In genomic region chr6:137923866-137924616, GRCh38 we compare ENCODE assay signal across 26 cellular contexts. TPM values are rescaled to one million over a fixed set of nuclear protein-coding genes. Genes with fewer than 3 reads are reported as not detected.
A peak's percentile ranks its signal among the peaks of the same experiment; 100 is the strongest.
DNase-seq lines count a peak whose midpoint lies in the region; ATAC-seq, FAIRE-seq and TF ChIP-seq lines count a peak whose summit lies in the region.
"Had no signal": no experiment of that assay in that cellular context is flagged by ENCODE, and none has a peak within 500 bp of the region (broad histone marks: within the 10 kb centered on the region; RNA-seq: fewer than 3 reads in every experiment).

No MANE protein-coding gene starts in this region.

- no peaks in the 10 kb centered on the region for H3K9me1 ChIP-seq in K562 (ENCODE audit: control insufficient read depth, insufficient read depth, low read length)

- no peaks in the 10 kb centered on the region for H3K36me3 ChIP-seq in KOPT-K1 (ENCODE audit: insufficient read depth, low read length)
- no peaks in the 10 kb centered on the region for H3K36me3 ChIP-seq in K562 (ENCODE audit: control insufficient read depth, insufficient read depth, low read length)
- no peaks in the 10 kb centered on the region for H3K36me3 ChIP-seq in mucosa of descending colon (ENCODE audit: low read depth)
- H3K36me3 ChIP-seq: gastroesophageal sphincter, thyroid gland had no signal

- TF ChIP-seq EP300 in K562 (IDR thresholded peaks at IDR 0.05; ENCODE audit: low read length), result no peak

- peaks cover 7 to 54% of the 10 kb centered on the region in 2 experiments; a peak in 4 of 5 replicates for H3K4me1 ChIP-seq in K562 (replicated peaks in 1 of 2; ENCODE audit: control insufficient read depth in 2 of 2, insufficient read depth in 2 of 2, low read length in 2 of 2)
- H3K4me1 ChIP-seq in mucosa of descending colon (ENCODE audit: low read depth), result no peaks in the 10 kb centered on the region

- H3K27ac ChIP-seq in KOPT-K1 (ENCODE audit: low read depth, low read length, poor library complexity, severe bottlenecking) (peak overlapping the region; percentile 90), K562 (ENCODE audit: extremely low read depth, low read depth, low read length) (no peak overlapping the region)
- H3K27ac ChIP-seq: gastroesophageal sphincter, thyroid gland had no signal

- WGBS in K562 (ENCODE audit: insufficient coverage, low coverage, missing lambda C conversion rate), result 66% methylated on average over 4 of the region's 4 CpGs

- CTCF ChIA-PET in K562 (lab: Yijun Ruan, JAX; ENCODE audit: low intra/inter-chr PET ratio), result interaction anchor here (0.7 kb wide), 1 partner anchor 75 kb away, joined by 3 read pairs; no protein-coding TSS in a partner anchor

- DNase-seq in COLO829 (ENCODE audit: low spot score) (peak; percentile 59), K562 (ENCODE audit: extremely low read depth in 1 of 4, low spot score in 3 of 4) (no peak), mucosa of descending colon (no peak), left cardiac atrium (no peak), iPS-NIHi11 (ENCODE audit: low spot score) (no peak)
- DNase-seq: activated CD8-positive, alpha-beta T cell treated with anti-CD3 and anti-CD28 coated beads, Interleukin-2, amount 10 ng/mL, durations not matched to agents 7 days and 5 days; activated naive CD4-positive, alpha-beta T cell treated with Interleukin-2 at 50 U/mL for 16 hours; activated T-cell treated with anti-CD3 and anti-CD28 coated beads, Interleukin-2, amount 50 U/mL, for 1 hour; anterior cingulate cortex; caudate nucleus; CD8-positive, alpha-beta memory T cell; DMS79; HCEC 1CT; NCI-H1694; NCI-H748 treated with DMSO at 0.1 percent for 48 hours; OCI-M1; posterior cingulate gyrus; SHP77; stimulated activated CD4-positive, alpha-beta T cell treated with anti-CD3 and anti-CD28 coated beads, Interleukin-1b, Interleukin-23, amount 100 ng/mL, for 48 hours; stimulated activated naive CD4-positive, alpha-beta T cell treated with Interleukin-2 at 50 U/mL for 16 hours; thyroid gland had no signal

- BruUV-seq in K562 (replicated peaks; lab: Mats Ljungman, UMichigan), result no TSS peak

- H3K27me3 ChIP-seq in K562 (ENCODE audit: control insufficient read depth in 2 of 2, insufficient read depth in 2 of 2, low read length in 2 of 2), result no peaks in the 10 kb centered on the region
- H3K27me3 ChIP-seq: gastroesophageal sphincter, thyroid gland had no signal

- POLR2A ChIA-PET in K562 (lab: Yijun Ruan, JAX), result interaction anchor here (3.7 kb wide), 1 partner anchor 13 kb away, joined by 14 read pairs; no protein-coding TSS in a partner anchor

- FAIRE-seq in K562 (lab: Jason Lieb, UNC), result no peak

- no peaks in the 10 kb centered on the region for H3K9me3 ChIP-seq in KOPT-K1 (ENCODE audit: insufficient read depth, low read length, poor library complexity, severe bottlenecking)
- no peaks in the 10 kb centered on the region for H3K9me3 ChIP-seq in K562 (replicated peaks; ENCODE audit: control insufficient read depth, insufficient read depth, low read depth, low read length)
- no peaks in the 10 kb centered on the region for H3K9me3 ChIP-seq in mucosa of descending colon
- H3K9me3 ChIP-seq: gastroesophageal sphincter, thyroid gland had no signal

- H3K79me2 ChIP-seq in K562 (ENCODE audit: control insufficient read depth, insufficient read depth, low read length), result no peaks in the 10 kb centered on the region

- no peaks in the 10 kb centered on the region for H4K20me1 ChIP-seq in K562 (replicated peaks; ENCODE audit: control insufficient read depth, insufficient read depth, low read length)

- in situ Hi-C loops in K562 (cut with MboI), result no loop called here

- no peak overlapping the region for H3K9ac ChIP-seq in K562 (ENCODE audit: insufficient read depth in 1 of 2, low read depth in 2 of 2, low read length in 2 of 2)

- no peak for TF ChIP-seq POLR2A in K562 (conservative IDR thresholded peaks at IDR 0.05)

- intact Hi-C loops in K562 (cut with micrococcal nuclease), result no loop called here
- intact Hi-C loops in mucosa of descending colon (cut with DNase I, micrococcal nuclease), result no loop called here
- intact Hi-C loops in left cardiac atrium (cut with DNase I), result no loop called here

- ATAC-seq in K562 (no peak), mucosa of descending colon (peak; percentile 42), left cardiac atrium (no peak), GM19351 (IDR thresholded peaks at IDR 0.05; ENCODE audit: unreplicated experiment) (no peak)
- ATAC-seq: activated CD8-positive, alpha-beta T cell treated with anti-CD3 and anti-CD28 coated beads, Interleukin-2, amount 10 ng/mL, durations not matched to agents 7 days and 5 days; gastroesophageal sphincter; left lobe of liver; WTC11 had no signal

- TF ChIP-seq RAD21 in K562 (CRISPR knock-in tag; conservative IDR thresholded peaks at IDR 0.05 in 1 of 2, IDR thresholded peaks at IDR 0.05 in 1 of 2), result no peak

- H2AFZ ChIP-seq in K562 (ENCODE audit: low read depth, low read length), result no peak overlapping the region; the same call in 1 of the 2 replicates

- H3K4me2 ChIP-seq in K562 (ENCODE audit: insufficient read depth, low read length), result no peak overlapping the region

- H3K4me3 ChIP-seq in K562 (no peak overlapping the region), mucosa of descending colon (no peak overlapping the region)
- H3K4me3 ChIP-seq: gastroesophageal sphincter, thyroid gland had no signal

- no peak for TF ChIP-seq CTCF in K562 (IDR thresholded peaks at IDR 0.05 in 2 of 3, conservative IDR thresholded peaks at IDR 0.05 in 1 of 3; ENCODE audit: insufficient read depth in 2 of 3, low read depth in 1 of 3, low read length in 3 of 3)
- no peak for TF ChIP-seq CTCF in mucosa of descending colon (IDR thresholded peaks at IDR 0.05)

TF ChIP-seq in K562, 482 proteins besides CTCF, POLR2A, EP300 and RAD21 (continues in another document):
- TF ChIP-seq POLR2B (IDR thresholded peaks at IDR 0.05; ENCODE audit: low read depth, partially characterized antibody), result no peak
- TF ChIP-seq ETV6 (IDR thresholded peaks at IDR 0.05; ENCODE audit: borderline replicate concordance in 1 of 2, low read depth in 2 of 2, low read length in 1 of 2), result no peak
- no peak for TF ChIP-seq ETV6 (CRISPR knock-in tag; IDR thresholded peaks at IDR 0.05; ENCODE audit: borderline replicate concordance)
- TF ChIP-seq FOXK1 (CRISPR knock-in tag; IDR thresholded peaks at IDR 0.05; ENCODE audit: borderline replicate concordance), result no peak
- peak; percentile 50; the same call in 1 of the 2 replicates for TF ChIP-seq CEBPB (tag; IDR thresholded peaks at IDR 0.05)
- no peak for TF ChIP-seq NR2C1 (IDR thresholded peaks at IDR 0.05)
- TF ChIP-seq NR2C1 (tag; IDR thresholded peaks at IDR 0.05), result peak; percentile 56; the same call in 1 of the 2 replicates
- no peak for TF ChIP-seq ZBTB34 (CRISPR knock-in tag; IDR thresholded peaks at IDR 0.05)
- peak; percentile 67 for TF ChIP-seq MAFK (IDR thresholded peaks at IDR 0.05; ENCODE audit: low read length)
- TF ChIP-seq FOXK2 (conservative IDR thresholded peaks at IDR 0.05 in 1 of 2, IDR thresholded peaks at IDR 0.05 in 1 of 2; ENCODE audit: low read depth in 2 of 2), result no peak
- no peak for TF ChIP-seq KLF13 (tag; IDR thresholded peaks at IDR 0.05; ENCODE audit: borderline replicate concordance, low read depth)
- TF ChIP-seq MAFF (IDR thresholded peaks at IDR 0.05; ENCODE audit: low read length), result peak; percentile 56
- TF ChIP-seq KDM1A (IDR thresholded peaks at IDR 0.05), result peak in 1 of 2 experiments; percentile 21; a peak in 1 of 4 replicates
- TF ChIP-seq CEBPG (CRISPR knock-in tag; IDR thresholded peaks at IDR 0.05), result no peak
- TF ChIP-seq CEBPG (tag; conservative IDR thresholded peaks at IDR 0.05 in 1 of 2, IDR thresholded peaks at IDR 0.05 in 1 of 2), result peak; percentile 51 to 78; a peak in 3 of 4 replicates
- peak; percentile 86; the same call in 1 of the 2 replicates for TF ChIP-seq ZNF316 (IDR thresholded peaks at IDR 0.05)
- TF ChIP-seq SOX6 (IDR thresholded peaks at IDR 0.05), result peak; percentile 41; the same call in 1 of the 2 replicates
- no peak for TF ChIP-seq TRIM24 (IDR thresholded peaks at IDR 0.05)
- TF ChIP-seq MTA1 (IDR thresholded peaks at IDR 0.05; ENCODE audit: borderline replicate concordance), result no peak
- TF ChIP-seq C11orf30 (IDR thresholded peaks at IDR 0.05; ENCODE audit: low read depth), result peak; percentile 89
- no peak for TF ChIP-seq SRF (CRISPR knock-in tag; IDR thresholded peaks at IDR 0.05)

RNA-seq across cellular contexts. Expression of gene TNFAIP3, which starts 57.0 kb away (rescaled TPM):
- total RNA-seq in K562 (2011; cell fraction: chromatin; rRNA removed; ENCODE audit: low replicate concordance), result 14.3 and 18.6 TPM in 2 replicates
- total RNA-seq in K562 (2011; cell fraction: nucleolus; rRNA removed), result 8.0 and 9.1 TPM in 2 replicates
- 10.2 and 11.3 TPM in 2 replicates for total RNA-seq in K562 (2011; cell fraction: nucleoplasm; rRNA removed)
- total RNA-seq in K562 (2014; rRNA removed), result 5.9 and 6.2 TPM in 2 replicates
- total RNA-seq in K562 (2014; rRNA removed; fragmentation: Illumina TruSeq; extraction: Trizol), result 6.5 and 6.9 TPM in 2 replicates
- 4.6 TPM in 2 replicates for total RNA-seq in K562 (2015; rRNA removed; fragmentation: Illumina TruSeq; extraction: Trizol)
- 12.5 and 17.0 TPM in 2 replicates for total RNA-seq in K562 (2021)
- polyA plus RNA-seq in K562 (2011; rRNA removed), result 6.4 and 11.8 TPM in 2 replicates
- 2.5 and 5.0 TPM in 2 replicates for polyA plus RNA-seq in K562 (2011; cell fraction: cytosol; rRNA removed)
- 21.1 and 33.6 TPM in 2 replicates for polyA plus RNA-seq in K562 (2011; cell fraction: nucleus; rRNA removed)
- polyA plus RNA-seq in K562 (2012), result 5.7 and 26.6 TPM in 2 replicates
- polyA plus RNA-seq in K562 (2014; fragmentation: Illumina TruSeq; extraction: Trizol), result 9.8 and 11.5 TPM in 2 replicates
- polyA plus RNA-seq in K562 (2014; fragmentation: Nextera tagmentation; extraction: Ambion mirVana), result 1 to 10 TPM in 1 of 2 experiments, under 1 TPM in 1; 0.79 to 1.3 TPM
- 9.2 and 9.5 TPM in 2 replicates for polyA plus RNA-seq in K562 (2014; rRNA removed)
- 5.4 and 11.3 TPM in 2 replicates for polyA minus RNA-seq in K562 (2011; rRNA and poly(A)+ RNA removed)
- 2.9 and 4.6 TPM in 2 replicates for polyA minus RNA-seq in K562 (2011; cell fraction: cytosol; rRNA and poly(A)+ RNA removed)
- 6.7 and 20.5 TPM in 2 replicates for polyA minus RNA-seq in K562 (2011; cell fraction: nucleus; rRNA and poly(A)+ RNA removed)
- 10 to 100 TPM; 49.3 to 65.2 (median 55.8) TPM for total RNA-seq in mucosa of descending colon
- total RNA-seq in left cardiac atrium, result 10 to 100 TPM; 10.9 to 13.6 TPM
